In the genomic region with DNA sequence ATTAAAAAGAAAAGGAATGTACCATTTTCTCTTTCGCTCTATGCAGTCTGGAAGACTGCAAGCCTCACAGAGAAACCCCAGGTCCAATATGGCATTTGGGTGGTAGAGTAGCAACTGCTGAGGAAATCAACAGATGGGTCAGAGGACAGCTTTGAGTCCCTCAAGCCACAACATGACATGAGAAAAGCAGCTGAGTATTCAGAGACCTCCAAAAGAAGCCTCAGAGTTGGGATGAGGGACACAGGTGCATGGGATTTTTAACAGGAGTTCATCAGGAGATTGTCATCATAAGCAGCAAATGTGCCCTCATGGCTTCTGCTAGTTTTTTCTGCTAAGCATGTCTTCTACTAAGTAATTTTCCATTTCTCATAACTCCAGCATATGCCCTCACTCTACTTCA, we compare ENCODE assay signal across 8 cellular contexts.
"Had no signal": no experiment of that assay in that cellular context is flagged by ENCODE, and none has a peak within 500 bp of the region (broad histone marks: within the 10 kb centered on the region; RNA-seq: fewer than 3 reads in every experiment).

No MANE protein-coding gene starts in this region.

- H2AFZ ChIP-seq: GM23338 had no signal

- DNase-seq: H9, HCEC 1CT, HFFc6, KBM-7 had no signal

- H3K27ac Mint-ChIP-seq: GM23338, H9, HFFc6, IgD-negative memory B cell had no signal

- ATAC-seq: GM23338, HepG2 had no signal

- H3K27ac ChIP-seq: HL-60 had no signal

- H3K4me1 Mint-ChIP-seq: GM23338, H9, IgD-negative memory B cell had no signal

- H3K4me2 ChIP-seq: GM23338 had no signal

- H3K36me3 Mint-ChIP-seq: IgD-negative memory B cell had no signal

- H3K9me3 Mint-ChIP-seq: GM23338, H9, HFFc6 had no signal

- H3K4me3 Mint-ChIP-seq: GM23338, H9, HFFc6, IgD-negative memory B cell had no signal

- H3K4me3 ChIP-seq: GM23338 had no signal
